In genomic region chrX:107450823-107451509, GRCh38 we compare ENCODE assay signal across 8 cellular contexts. TPM values are rescaled to one million over a fixed set of nuclear protein-coding genes. Genes with fewer than 3 reads are reported as not detected.
DNase-seq lines count a peak whose midpoint lies in the region; ATAC-seq lines count a peak whose summit lies in the region.

No MANE protein-coding gene starts in this region.

- H3K4me1 ChIP-seq in iPS-18a (ENCODE audit: control insufficient read depth, low read depth, low read length): peaks cover 29% of the 10 kb centered on the region

- no peak overlapping the region for H3K27ac ChIP-seq in iPS-18a (ENCODE audit: low read length)

- no peak for ATAC-seq in GM19328 (IDR thresholded peaks at IDR 0.05; ENCODE audit: unreplicated experiment)
- ATAC-seq in Right ventricle myocardium superior (ENCODE audit: poor library complexity): no peak

- no peaks in the 10 kb centered on the region for H3K36me3 ChIP-seq in iPS-18a (ENCODE audit: control insufficient read depth, low read depth, low read length)

- H3K4me3 ChIP-seq in iPS-18a (ENCODE audit: low read length): peak overlapping the region; percentile 63

- H3K9ac ChIP-seq in iPS-18a (ENCODE audit: low read length): peak overlapping the region; percentile 39

- intact Hi-C loops in Right ventricle myocardium superior (cut with DNase I): no loop called here

- DNase-seq in stimulated activated naive CD4-positive, alpha-beta T cell treated with Interleukin-2 at 50 U/mL for 16 hours (lab: John Stamatoyannopoulos, UW): peak; percentile 1
- no peak for DNase-seq in stimulated activated naive CD4-positive, alpha-beta T cell (lab: John Stamatoyannopoulos, UW)
- DNase-seq in RPMI8226 (peak; percentile 78), SIG-M5 (lab: John Stamatoyannopoulos, UW) (no peak), Right ventricle myocardium superior (no peak), amniotic stem cell (lab: John Stamatoyannopoulos, UW) (no peak)

- no peaks in the 10 kb centered on the region for H3K9me3 ChIP-seq in iPS-18a (ENCODE audit: control insufficient read depth, low read depth, low read length)

- H3K27me3 ChIP-seq in iPS-18a (ENCODE audit: control insufficient read depth, insufficient read depth, low read length): peaks cover 40% of the 10 kb centered on the region

RNA-seq across cellular contexts. Expression of gene FRMPD3, which starts 1.5 kb away (rescaled TPM):
- 0.05 TPM for total RNA-seq in Right ventricle myocardium superior

Comparison
In these comparisons a context has a peak if more than half of its experiments do, and no peak if none do; other contexts are left out.
1. DNase-seq: peak in stimulated activated naive CD4-positive, alpha-beta T cell treated with Interleukin-2 at 50 U/mL for 16 hours (single experiment) and RPMI8226 (single experiment); none in stimulated activated naive CD4-positive, alpha-beta T cell (0 of 6), SIG-M5 (single experiment), Right ventricle myocardium superior (single experiment) and amniotic stem cell (single experiment).